ENCODE assay signal across 18 cellular contexts in the genomic region with DNA sequence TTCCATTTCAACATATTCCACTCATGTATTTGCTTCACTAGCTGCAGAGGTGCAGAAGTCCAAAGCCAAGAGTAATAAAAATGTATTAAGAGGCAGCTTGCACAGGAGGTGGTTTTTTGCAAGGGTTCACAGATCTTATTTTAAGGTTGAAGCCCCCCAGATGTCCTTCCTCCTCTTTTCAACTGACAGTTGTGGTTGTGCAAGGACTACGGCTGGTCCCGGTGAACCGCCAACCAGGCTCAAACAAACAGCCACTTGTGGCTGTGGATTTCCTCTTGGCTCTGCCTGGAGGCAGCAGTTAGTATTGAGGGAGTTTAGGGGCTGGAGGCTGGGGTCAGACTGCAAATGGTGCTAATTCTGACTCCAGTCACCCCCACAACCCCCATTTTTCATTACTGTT.
DNase-seq lines count a peak whose midpoint lies in the region; ATAC-seq, FAIRE-seq and TF ChIP-seq lines count a peak whose summit lies in the region.
"Had no signal": no experiment of that assay in that cellular context is flagged by ENCODE, and none has a peak within 500 bp of the region (broad histone marks: within the 10 kb centered on the region; RNA-seq: fewer than 3 reads in every experiment).

No MANE protein-coding gene starts in this region.

- TF ChIP-seq CTCF in pancreas (IDR thresholded peaks at IDR 0.05) (no peak), type B pancreatic cell (conservative IDR thresholded peaks at IDR 0.05) (no peak)

- FAIRE-seq in pancreas (lab: Jason Lieb, UNC): no peak

- no peak overlapping the region for H3K9ac ChIP-seq in Karpas-422 (ENCODE audit: low read length)
- H3K9ac ChIP-seq: GM23248, KMS-11 had no signal

- H3K27ac ChIP-seq in Karpas-422 (ENCODE audit: low read length) (no peak overlapping the region), pancreas (no peak overlapping the region)
- H3K27ac ChIP-seq: GM23248, KMS-11, RWPE1, SJSA1 had no signal

- no peak overlapping the region for H3K4me3 Mint-ChIP-seq in type B pancreatic cell
- H3K4me3 Mint-ChIP-seq: CD4-positive, alpha-beta T cell; T-cell had no signal

- no peaks in the 10 kb centered on the region for H3K36me3 Mint-ChIP-seq in type B pancreatic cell

- peaks cover 5% of the 10 kb centered on the region for H3K9me3 Mint-ChIP-seq in type B pancreatic cell
- H3K9me3 Mint-ChIP-seq: CD4-positive, alpha-beta T cell; T-cell had no signal

- no peaks in the 10 kb centered on the region for H3K27me3 Mint-ChIP-seq in type B pancreatic cell

- no peak overlapping the region for H3K4me2 ChIP-seq in Karpas-422 (ENCODE audit: low read depth, low read length, poor library complexity, severe bottlenecking)
- H3K4me2 ChIP-seq: KMS-11 had no signal

- H3K4me1 ChIP-seq in Karpas-422 (ENCODE audit: low read length): no peaks in the 10 kb centered on the region
- no peaks in the 10 kb centered on the region for H3K4me1 ChIP-seq in pancreas
- H3K4me1 ChIP-seq: SJSA1 had no signal

- no peaks in the 10 kb centered on the region for H3K79me2 ChIP-seq in Karpas-422 (ENCODE audit: low read length)

- DNase-seq in Jurkat, Clone E6-1 (ENCODE audit: low read depth, low spot score): peak; percentile 99
- DNase-seq in MV-4-11 (lab: John Stamatoyannopoulos, UW) (peak; percentile 100), SIG-M5 treated with dmso at 0.1 percent for 504 hours (lab: John Stamatoyannopoulos, UW; ENCODE audit: unreplicated experiment) (peak; percentile 99), Karpas-422 (no peak), pancreas (no peak), type B pancreatic cell (ENCODE audit: extremely low spot score, unreplicated experiment) (no peak)
- DNase-seq in stimulated activated naive CD8-positive, alpha-beta T cell treated with anti-CD3 and anti-CD28 coated beads, Interleukin-15, Interleukin-2, amounts not matched to agents 100 U/mL and 50 U/mL, for 24 hours: no peak
- DNase-seq: ACHN; CD4-positive, alpha-beta T cell; NCI-H1436; NCI-H2081; NCI-H510A treated with DMSO at 0.1 percent for 48 hours; T-cell; T1000 had no signal

- H3K9me2 ChIP-seq in Karpas-422 (replicated peaks; ENCODE audit: insufficient read depth, low read length): no peaks in the 10 kb centered on the region

- H3K36me3 ChIP-seq in Karpas-422 (ENCODE audit: insufficient read depth, low read length): no peaks in the 10 kb centered on the region
- H3K36me3 ChIP-seq in pancreas: no peaks in the 10 kb centered on the region
- H3K36me3 ChIP-seq: SJSA1 had no signal

- peaks cover 10% of the 10 kb centered on the region for H3K4me1 Mint-ChIP-seq in type B pancreatic cell (ENCODE audit: unreplicated experiment)
- H3K4me1 Mint-ChIP-seq: T-cell had no signal

- H3K4me3 ChIP-seq in Jurkat, Clone E6-1 (ENCODE audit: low read length): peak overlapping the region; percentile 9
- H3K4me3 ChIP-seq in Karpas-422 (ENCODE audit: low read length): no peak overlapping the region
- no peak overlapping the region for H3K4me3 ChIP-seq in pancreas
- H3K4me3 ChIP-seq: GM23248, SJSA1 had no signal

- H3K9me3 ChIP-seq in Karpas-422 (ENCODE audit: low read length) (no peaks in the 10 kb centered on the region), pancreas (no peaks in the 10 kb centered on the region)
- H3K9me3 ChIP-seq: SJSA1 had no signal

- no peak overlapping the region for H2AFZ ChIP-seq in Karpas-422 (ENCODE audit: low read length)
- H2AFZ ChIP-seq: GM23248 had no signal

- no peaks in the 10 kb centered on the region for H4K20me1 ChIP-seq in Karpas-422 (ENCODE audit: insufficient read depth, low read depth, low read length)

- intact Hi-C loops in pancreas (cut with DNase I): no loop called here

- no peak for ATAC-seq in pancreas
- no peak for ATAC-seq in stimulated activated naive CD8-positive, alpha-beta T cell treated with anti-CD3 and anti-CD28 coated beads, Interleukin-15, Interleukin-2, amounts not matched to agents 100 U/mL and 50 U/mL, for 24 hours
- ATAC-seq: T-cell had no signal

- H3K27ac Mint-ChIP-seq in type B pancreatic cell: no peak overlapping the region
- H3K27ac Mint-ChIP-seq: CD4-positive, alpha-beta T cell; T-cell had no signal

- 86 to 94% methylated on average over 3 of the region's 3 CpGs for WGBS in pancreas, 2 donors

- H3K27me3 ChIP-seq in Karpas-422 (ENCODE audit: low read length) (no peaks in the 10 kb centered on the region), pancreas (no peaks in the 10 kb centered on the region)
- H3K27me3 ChIP-seq: SJSA1 had no signal

Comparison
In these comparisons a context has a peak if more than half of its experiments do, and no peak if none do; other contexts are left out.
1. DNase-seq: peak in Jurkat, Clone E6-1 (single experiment), MV-4-11 (single experiment) and SIG-M5 treated with dmso at 0.1 percent for 504 hours (single experiment); none in Karpas-422 (single experiment), pancreas (0 of 6), type B pancreatic cell (single experiment) and stimulated activated naive CD8-positive, alpha-beta T cell treated with anti-CD3 and anti-CD28 coated beads, Interleukin-15, Interleukin-2, amounts not matched to agents 100 U/mL and 50 U/mL, for 24 hours (single experiment).